Comparison of ENCODE assay signal across 18 cellular contexts in the genomic region with DNA sequence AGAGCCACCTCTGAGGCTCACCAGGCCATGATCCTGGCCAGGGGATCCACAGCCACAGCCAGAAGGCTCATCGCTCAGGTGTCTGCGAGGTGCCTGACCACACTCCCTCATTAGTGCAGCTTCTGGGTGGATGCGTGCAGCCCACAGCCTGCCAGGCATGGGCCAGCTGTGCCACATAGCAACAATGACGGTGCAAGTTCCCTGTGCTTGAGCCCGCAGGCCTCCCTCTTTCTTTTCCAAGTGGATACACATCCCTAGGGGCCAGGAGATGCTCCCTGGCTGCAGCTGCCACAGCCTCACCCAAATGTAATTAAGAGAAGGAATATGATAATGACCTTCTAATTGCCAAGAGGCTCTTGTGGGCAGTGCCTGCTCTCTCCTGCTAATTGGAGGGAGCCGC.
"Had no signal": no experiment of that assay in that cellular context is flagged by ENCODE, and none has a peak within 500 bp of the region (broad histone marks: within the 10 kb centered on the region; RNA-seq: fewer than 3 reads in every experiment).

No MANE protein-coding gene starts in this region.

- H3K27ac ChIP-seq: gastrocnemius medialis, heart right ventricle, left ventricle myocardium inferior, spleen, thoracic aorta, upper lobe of left lung, WERI-Rb-1 had no signal

- DNase-seq: activated CD4-positive, alpha-beta memory T cell treated with anti-CD3 and anti-CD28 coated beads for 36 hours; activated T-cell treated with anti-CD3 and anti-CD28 coated beads for 4 hours; effector CD8-positive, alpha-beta T cell; gastrocnemius medialis; heart right ventricle; immature natural killer cell; kidney glomerular epithelial cell; left ventricle myocardium inferior; mammary epithelial cell; midbrain; nephron progenitor cell; occipital lobe; retina; spleen; stimulated activated naive B cell treated with anti-CD40 and anti-IgM and Interleukin-4, amounts not matched to agents 10 μg/mL and 1 μg/mL and 100 μg/mL, for 72 hours; WERI-Rb-1 had no signal
